ENCODE assay signal across 9 cellular contexts in genomic region chr21:38712076-38712475, GRCh38.
A peak's percentile ranks its signal among the peaks of the same experiment; 100 is the strongest.
DNase-seq lines count a peak whose midpoint lies in the region; ATAC-seq and TF ChIP-seq lines count a peak whose summit lies in the region.
"Had no signal": no experiment of that assay in that cellular context is flagged by ENCODE, and none has a peak within 500 bp of the region (broad histone marks: within the 10 kb centered on the region; RNA-seq: fewer than 3 reads in every experiment).

No MANE protein-coding gene starts in this region.

- POLR2A ChIA-PET in A673 (lab: Charles Lee; ENCODE audit: low non-redundant PET), result interaction anchor here (0.6 to 0.7 kb wide), 2 partner anchors 32 to 834 kb away, joined by 3 to 11 read pairs; no protein-coding TSS in a partner anchor

- H3K4me3 Mint-ChIP-seq in GM23338, result no peak overlapping the region
- H3K4me3 Mint-ChIP-seq in mesothelial cell of epicardium, result no peak overlapping the region
- H3K4me3 Mint-ChIP-seq: central memory CD8-positive, alpha-beta T cell had no signal

- H3K36me3 Mint-ChIP-seq in GM23338 (ENCODE audit: low read depth), result no peaks in the 10 kb centered on the region
- H3K36me3 Mint-ChIP-seq in mesothelial cell of epicardium, result no peaks in the 10 kb centered on the region

- H3K4me2 ChIP-seq in GM23338, result no peak overlapping the region

- no TSS peak for BruUV-seq in A673 (replicated peaks; lab: Mats Ljungman, UMichigan)

- DNase-seq in A673 (ENCODE audit: low spot score), result peak; percentile 21
- DNase-seq in GM23338 (ENCODE audit: low spot score), result peak; percentile 77
- DNase-seq in NCI-H69 (lab: John Stamatoyannopoulos, UW), result peak; percentile 50
- DNase-seq in dermis blood vessel endothelial cell, result peak; percentile 63
- peak; percentile 8 for DNase-seq in pons (ENCODE audit: low spot score)
- DNase-seq in inferior parietal cortex (ENCODE audit: extremely low spot score), result no peak
- no peak for DNase-seq in activated CD4-positive, alpha-beta T cell treated with anti-CD3 and anti-CD28 coated beads, Interleukin-2, amount 50 U/mL, for 4 hours
- no peak for DNase-seq in mesothelial cell of epicardium (ENCODE audit: low spot score in 2 of 2, unreplicated experiment in 2 of 2)

- peaks cover 5% of the 10 kb centered on the region; the same call in 1 of the 3 replicates for H3K9me3 Mint-ChIP-seq in GM23338
- H3K9me3 Mint-ChIP-seq in mesothelial cell of epicardium, result no peaks in the 10 kb centered on the region
- H3K9me3 Mint-ChIP-seq: central memory CD8-positive, alpha-beta T cell had no signal

- CTCF ChIA-PET in A673 (lab: Charles Lee), result no interaction called here

- H4K20me1 ChIP-seq in GM23338 (replicated peaks; ENCODE audit: insufficient read depth), result no peaks in the 10 kb centered on the region

- H3K4me1 ChIP-seq in A673 (ENCODE audit: insufficient read depth, low read length, poor library complexity, severe bottlenecking) (no peaks in the 10 kb centered on the region), GM23338 (ENCODE audit: insufficient read depth) (peaks cover 5% of the 10 kb centered on the region; the same call in 1 of the 2 replicates)

- H3K36me3 ChIP-seq in A673 (ENCODE audit: insufficient read depth, low read length, poor library complexity, severe bottlenecking) (no peaks in the 10 kb centered on the region), GM23338 (ENCODE audit: insufficient read depth) (no peaks in the 10 kb centered on the region)

- TF ChIP-seq CTCF in A673 (conservative IDR thresholded peaks at IDR 0.05; ENCODE audit: low read depth, low read length) (peak; percentile 44), GM23338 (conservative IDR thresholded peaks at IDR 0.05; ENCODE audit: low read depth in 2 of 2) (peak; percentile 59 to 83), mesothelial cell of epicardium (IDR thresholded peaks at IDR 0.05; ENCODE audit: unreplicated experiment) (no peak)

- no peak overlapping the region for H3K27ac ChIP-seq in A673 (ENCODE audit: low read depth, low read length, poor library complexity, severe bottlenecking)
- H3K27ac ChIP-seq in GM23338 (ENCODE audit: low read depth), result no peak overlapping the region

- H2AFZ ChIP-seq in GM23338, result peak overlapping the region; percentile 53; the same call in 1 of the 2 replicates

- no peaks in the 10 kb centered on the region for H3K9me3 ChIP-seq in A673 (ENCODE audit: low read depth, low read length, poor library complexity, severe bottlenecking)

- H3F3A ChIP-seq in GM23338 (replicated peaks; ENCODE audit: low read depth), result no peaks in the 10 kb centered on the region

- H3K9me2 ChIP-seq in GM23338 (ENCODE audit: insufficient read depth), result 0 out of 2 replicates have a peak, but pooled peaks cover 3% of the 10 kb centered on the region

- intact Hi-C loops in A673 (cut with micrococcal nuclease; ENCODE audit: unreplicated experiment), result loop anchor here (10.0 kb wide), 1 partner anchor 207 kb away; no protein-coding TSS in a partner anchor

- ATAC-seq in GM23338, result peak; percentile 99

- H3K27me3 Mint-ChIP-seq in GM23338 (ENCODE audit: insufficient read depth, low read depth, poor library complexity) (peaks cover 3% of the 10 kb centered on the region), mesothelial cell of epicardium (ENCODE audit: low read depth) (no peaks in the 10 kb centered on the region)

- H3K4me1 Mint-ChIP-seq in GM23338 (peaks cover 6% of the 10 kb centered on the region; the same call in 2 of the 3 replicates), mesothelial cell of epicardium (peaks cover 6% of the 10 kb centered on the region)
- H3K4me1 Mint-ChIP-seq: central memory CD8-positive, alpha-beta T cell had no signal

- H3K27ac Mint-ChIP-seq in GM23338 (no peak overlapping the region), mesothelial cell of epicardium (no peak overlapping the region)

- no peak overlapping the region for H3K4me3 ChIP-seq in A673 (ENCODE audit: low read depth, low read length, poor library complexity, severe bottlenecking)
- H3K4me3 ChIP-seq in GM23338, result no peak overlapping the region

- H3K27me3 ChIP-seq in A673 (replicated peaks; ENCODE audit: insufficient read depth, low read depth, low read length, poor library complexity) (no peaks in the 10 kb centered on the region), GM23338 (ENCODE audit: insufficient read depth) (no peaks in the 10 kb centered on the region)

- H3K79me2 ChIP-seq in GM23338 (replicated peaks; ENCODE audit: insufficient read depth), result no peaks in the 10 kb centered on the region

TF ChIP-seq in GM23338, 12 proteins besides CTCF, POLR2A, EP300 and RAD21 (continues in another document):
- TF ChIP-seq POLR2AphosphoS5 (IDR thresholded peaks at IDR 0.05; ENCODE audit: low read depth), result no peak
- no peak for TF ChIP-seq EZH2 (IDR thresholded peaks at IDR 0.05; ENCODE audit: low read depth, unreplicated experiment)
- TF ChIP-seq NANOG (IDR thresholded peaks at IDR 0.05; ENCODE audit: borderline replicate concordance), result no peak
- no peak for TF ChIP-seq CREB1 (CRISPR knock-in tag; IDR thresholded peaks at IDR 0.05; ENCODE audit: low read depth)
- no peak for TF ChIP-seq REST (IDR thresholded peaks at IDR 0.05; ENCODE audit: unreplicated experiment)
- no peak for TF ChIP-seq EZH2phosphoT487 (IDR thresholded peaks at IDR 0.05; ENCODE audit: unreplicated experiment)
- TF ChIP-seq ETS1 (IDR thresholded peaks at IDR 0.05), result no peak

Comparison
In these comparisons a context has a peak if more than half of its experiments do, and no peak if none do; other contexts are left out.
1. DNase-seq: peak in A673 (single experiment), GM23338 (single experiment), NCI-H69 (single experiment), dermis blood vessel endothelial cell (single experiment) and pons (single experiment); none in inferior parietal cortex (single experiment), activated CD4-positive, alpha-beta T cell treated with anti-CD3 and anti-CD28 coated beads, Interleukin-2, amount 50 U/mL, for 4 hours (0 of 2) and mesothelial cell of epicardium (0 of 2).